In the genomic region with DNA sequence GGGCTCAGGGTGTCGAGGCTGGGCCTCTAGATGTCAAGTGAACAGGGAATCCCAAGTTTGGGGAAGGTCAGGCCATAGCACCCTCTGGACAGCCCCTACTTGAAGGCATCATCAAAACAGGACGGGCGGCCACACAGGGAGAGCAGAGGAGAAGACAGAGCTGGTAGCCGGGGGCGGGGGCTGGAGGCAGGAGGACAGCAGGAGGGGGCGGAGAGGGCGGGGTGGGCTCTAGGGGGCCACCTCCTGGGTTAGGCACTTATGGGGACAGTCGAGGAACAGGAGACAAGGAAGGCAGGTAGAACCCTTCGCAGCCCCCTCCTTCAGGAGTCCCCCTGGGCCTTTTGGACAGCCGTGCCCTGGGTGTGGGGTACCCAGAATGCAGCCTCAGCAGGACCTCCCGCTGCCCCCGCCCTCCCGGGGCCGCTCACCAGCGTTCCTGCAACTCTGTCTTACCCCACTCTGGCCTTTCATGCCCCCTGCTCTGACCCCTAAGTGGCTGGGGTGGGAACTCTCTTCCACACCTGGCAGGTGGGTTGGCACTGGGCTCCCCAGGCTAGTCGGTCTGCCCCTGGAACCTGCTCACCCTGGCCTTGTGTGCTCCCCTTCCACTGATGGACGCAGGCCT, we compare ENCODE assay signal across 1 cellular context.
TF ChIP-seq lines count a peak whose summit lies in the region.

No MANE protein-coding gene starts in this region.

TF ChIP-seq in IMR-90, 13 proteins besides CTCF, POLR2A, EP300 and RAD21:
- TF ChIP-seq MXI1 (IDR thresholded peaks at IDR 0.05; ENCODE audit: borderline replicate concordance, low read depth, low read length) (no peak), CHD1 (IDR thresholded peaks at IDR 0.05; ENCODE audit: low read depth, low read length) (no peak), SMC3 (IDR thresholded peaks at IDR 0.05; ENCODE audit: low read depth, low read length) (no peak), RCOR1 (IDR thresholded peaks at IDR 0.05; ENCODE audit: insufficient replicate concordance, low read length) (no peak), MAFK (IDR thresholded peaks at IDR 0.05; ENCODE audit: low read depth, low read length) (no peak), RFX5 (IDR thresholded peaks at IDR 0.05; ENCODE audit: low read depth, low read length) (no peak), FOS (IDR thresholded peaks at IDR 0.05; ENCODE audit: low read depth, low read length) (no peak), CEBPB (IDR thresholded peaks at IDR 0.05; ENCODE audit: low read depth, low read length) (no peak), MAZ (IDR thresholded peaks at IDR 0.05; ENCODE audit: borderline replicate concordance, low read depth, low read length) (no peak), NFE2L2 (IDR thresholded peaks at IDR 0.05; ENCODE audit: low read depth, low read length) (no peak), BHLHE40 (IDR thresholded peaks at IDR 0.05; ENCODE audit: low read depth, low read length) (no peak)
- TF ChIP-seq, protein P1, sequence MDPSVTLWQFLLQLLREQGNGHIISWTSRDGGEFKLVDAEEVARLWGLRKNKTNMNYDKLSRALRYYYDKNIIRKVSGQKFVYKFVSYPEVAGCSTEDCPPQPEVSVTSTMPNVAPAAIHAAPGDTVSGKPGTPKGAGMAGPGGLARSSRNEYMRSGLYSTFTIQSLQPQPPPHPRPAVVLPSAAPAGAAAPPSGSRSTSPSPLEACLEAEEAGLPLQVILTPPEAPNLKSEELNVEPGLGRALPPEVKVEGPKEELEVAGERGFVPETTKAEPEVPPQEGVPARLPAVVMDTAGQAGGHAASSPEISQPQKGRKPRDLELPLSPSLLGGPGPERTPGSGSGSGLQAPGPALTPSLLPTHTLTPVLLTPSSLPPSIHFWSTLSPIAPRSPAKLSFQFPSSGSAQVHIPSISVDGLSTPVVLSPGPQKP (IDR thresholded peaks at IDR 0.05; ENCODE audit: borderline replicate concordance, low read depth, low read length): no peak
- TF ChIP-seq, protein P2, sequence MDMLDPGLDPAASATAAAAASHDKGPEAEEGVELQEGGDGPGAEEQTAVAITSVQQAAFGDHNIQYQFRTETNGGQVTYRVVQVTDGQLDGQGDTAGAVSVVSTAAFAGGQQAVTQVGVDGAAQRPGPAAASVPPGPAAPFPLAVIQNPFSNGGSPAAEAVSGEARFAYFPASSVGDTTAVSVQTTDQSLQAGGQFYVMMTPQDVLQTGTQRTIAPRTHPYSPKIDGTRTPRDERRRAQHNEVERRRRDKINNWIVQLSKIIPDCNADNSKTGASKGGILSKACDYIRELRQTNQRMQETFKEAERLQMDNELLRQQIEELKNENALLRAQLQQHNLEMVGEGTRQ (IDR thresholded peaks at IDR 0.05; ENCODE audit: low read depth, low read length): no peak
